1 cellular context compared by ENCODE assay signal in genomic region chr3:45774581-45775505, GRCh38.
TF ChIP-seq lines count a peak whose summit lies in the region.

No MANE protein-coding gene starts in this region.

TF ChIP-seq in HepG2, 621 proteins besides CTCF, POLR2A, EP300 and RAD21 (continued from another document):
- TF ChIP-seq LRRFIP1 (CRISPR knock-in tag; conservative IDR thresholded peaks at IDR 0.05) = no peak
- no peak for TF ChIP-seq ZNF34 (CRISPR knock-in tag; IDR thresholded peaks at IDR 0.05; ENCODE audit: borderline replicate concordance)
- TF ChIP-seq CREB1 (IDR thresholded peaks at IDR 0.05) = 0 out of 2 replicates have a peak, but pooled peaks have one; percentile 20
- no peak for TF ChIP-seq CREB1 (CRISPR knock-in tag; IDR thresholded peaks at IDR 0.05)
